Comparison of ENCODE assay signal across 8 cellular contexts in the genomic region with DNA sequence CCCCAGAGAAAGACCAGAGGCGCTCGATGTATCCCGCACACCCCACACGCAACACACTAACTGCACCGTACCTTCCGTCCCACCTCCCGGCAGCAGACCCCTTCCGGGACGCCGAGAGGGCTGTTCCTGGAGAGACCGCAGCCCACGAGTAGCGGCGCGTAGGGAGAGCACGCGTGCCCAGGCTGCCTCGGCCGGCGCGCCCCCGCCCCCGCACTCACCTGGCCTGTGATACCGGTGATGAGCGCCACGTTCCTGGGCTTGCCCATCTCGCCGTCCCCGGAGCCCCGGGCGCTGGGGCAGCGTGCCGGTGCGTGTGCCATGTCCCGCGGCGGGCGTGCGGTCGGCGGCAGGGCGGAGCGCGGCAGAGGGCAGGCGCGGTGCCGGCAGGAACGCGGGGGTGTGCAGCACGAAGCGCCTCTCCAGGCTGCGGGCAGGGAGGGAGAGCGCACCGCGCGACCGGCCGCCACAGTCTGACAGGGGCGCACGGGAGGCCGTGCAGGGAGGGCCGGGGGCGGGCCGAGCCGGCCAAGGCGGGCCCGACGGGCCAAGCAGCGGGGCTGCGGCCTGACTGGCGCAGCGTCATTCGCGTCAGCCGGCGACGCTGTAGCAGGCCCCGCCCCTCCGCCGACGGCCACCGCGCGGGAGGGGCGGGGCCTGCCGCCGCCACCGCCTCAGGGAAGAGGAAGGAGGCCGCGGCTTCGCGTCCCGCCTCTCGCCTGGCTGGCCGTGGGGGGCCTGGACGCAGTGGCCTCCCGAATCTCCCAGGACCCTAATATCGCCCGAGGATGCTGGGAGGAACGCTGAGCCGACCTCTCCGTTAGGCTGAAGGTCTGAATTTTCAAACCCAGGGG. TPM values are rescaled to one million over a fixed set of nuclear protein-coding genes. Genes with fewer than 3 reads are reported as not detected.
DNase-seq lines count a peak whose midpoint lies in the region; ATAC-seq, FAIRE-seq and TF ChIP-seq lines count a peak whose summit lies in the region.

A gene (minus strand): TSS at position 503 of the 851 bp plus-strand sequence.

- TF ChIP-seq CTCF in right lobe of liver (IDR thresholded peaks at IDR 0.05), result peak in 1 of 4 donors; percentile 17

- peak; percentile 99 for TF ChIP-seq POLR2A in right lobe of liver (IDR thresholded peaks at IDR 0.05)

- peak within 1 kb of the TSS; percentile 81 to 89 (median 85) for H3K27ac ChIP-seq in BLaER1 treated with 17β-estradiol and CSF1 and Interleukin-3, amounts not matched to agents 10 nM and 100 nM
- H3K27ac ChIP-seq in right lobe of liver, result peak within 1 kb of the TSS; percentile 85 to 92 (median 89)

- DNase-seq in GM19239 (ENCODE audit: insufficient read length, low spot score) (peak; percentile 91), NCI-H748 (lab: John Stamatoyannopoulos, UW; ENCODE audit: unreplicated experiment) (peak; percentile 96), dermis blood vessel endothelial cell (peak; percentile 93), right lobe of liver (peak; percentile 91 to 93 (median 92))
- peak; percentile 76 to 80 for DNase-seq in activated CD4-positive, alpha-beta T cell treated with anti-CD3 and anti-CD28 coated beads, Interleukin-2, amount 50 U/mL, for 48 hours
- DNase-seq in stimulated activated CD4-positive, alpha-beta T cell treated with anti-CD3 and anti-CD28 coated beads, Interleukin-4, amount 100 ng/mL, for 24 hours, result peak; percentile 80

- H3K27me3 ChIP-seq in BLaER1 treated with 17β-estradiol and CSF1 and Interleukin-3, amounts not matched to agents 10 nM and 100 nM, result no peaks in the 10 kb centered on the region
- H3K27me3 ChIP-seq in right lobe of liver, result no peaks in the 10 kb centered on the region

- H3K9me3 ChIP-seq in BLaER1 treated with 17β-estradiol and CSF1 and Interleukin-3, amounts not matched to agents 10 nM and 100 nM (replicated peaks in 1 of 11), result no peaks in the 10 kb centered on the region
- no peaks in the 10 kb centered on the region for H3K9me3 ChIP-seq in right lobe of liver

- intact Hi-C loops in right lobe of liver (cut with DNase I), result no loop called here

- peaks cover under 1 to 18% (median 15%) of the 10 kb centered on the region in 11 experiments; a peak in 13 of 22 replicates for H3K36me3 ChIP-seq in BLaER1 treated with 17β-estradiol and CSF1 and Interleukin-3, amounts not matched to agents 10 nM and 100 nM
- H3K36me3 ChIP-seq in right lobe of liver, result peaks cover 0 to 7% (median 0%) of the 10 kb centered on the region in 4 donors

- ATAC-seq in HG03439 (IDR thresholded peaks at IDR 0.05; ENCODE audit: unreplicated experiment) (peak; percentile 92), right lobe of liver (peak; percentile 93 to 99 (median 97))

- H3K4me3 ChIP-seq in BLaER1 treated with 17β-estradiol and CSF1 and Interleukin-3, amounts not matched to agents 10 nM and 100 nM, result peak within 1 kb of the TSS; percentile 74 to 100 (median 95)
- peak within 1 kb of the TSS; percentile 60 to 91 (median 73) for H3K4me3 ChIP-seq in right lobe of liver

- peak within 1 kb of the TSS; percentile 90 to 100 (median 96) for H3K4me2 ChIP-seq in BLaER1 treated with 17β-estradiol and CSF1 and Interleukin-3, amounts not matched to agents 10 nM and 100 nM

- peaks cover 5 to 36% (median 31%) of the 10 kb centered on the region in 10 experiments; a peak in 19 of 20 replicates for H3K4me1 ChIP-seq in BLaER1 treated with 17β-estradiol and CSF1 and Interleukin-3, amounts not matched to agents 10 nM and 100 nM
- H3K4me1 ChIP-seq in right lobe of liver, result peaks cover 0 to 6% (median 0%) of the 10 kb centered on the region in 4 donors

- H4K20me1 ChIP-seq in BLaER1 treated with 17β-estradiol and CSF1 and Interleukin-3, amounts not matched to agents 10 nM and 100 nM, result peaks cover 0 to 39% (median 15%) of the 10 kb centered on the region in 11 experiments; a peak in 9 of 22 replicates

- H3K9ac ChIP-seq in BLaER1 treated with 17β-estradiol and CSF1 and Interleukin-3, amounts not matched to agents 10 nM and 100 nM, result peak within 1 kb of the TSS; percentile 83 to 91 (median 87)

- 0% methylated on average over 13 of the region's 102 CpGs for WGBS in right lobe of liver (ENCODE audit: insufficient coverage, low coverage, low lambda C conversion rate, missing lambda C conversion rate)

- FAIRE-seq in GM19239 (lab: Jason Lieb, UNC), result no peak

RNA-seq across cellular contexts. Expression of the gene that starts here (rescaled TPM):
- total RNA-seq in dermis blood vessel endothelial cell, result 12.6 and 21.1 TPM in 2 replicates
- total RNA-seq in right lobe of liver, result 10 to 100 TPM; 15.9 to 34.4 (median 23.4) TPM

Comparison
In these comparisons a context has a peak if more than half of its experiments do, and no peak if none do; other contexts are left out.
1. Peak in every context shown above with its lines: DNase-seq, ATAC-seq, H3K4me3 ChIP-seq and H3K27ac ChIP-seq.